Comparison of ENCODE assay signal across 14 cellular contexts in the genomic region with DNA sequence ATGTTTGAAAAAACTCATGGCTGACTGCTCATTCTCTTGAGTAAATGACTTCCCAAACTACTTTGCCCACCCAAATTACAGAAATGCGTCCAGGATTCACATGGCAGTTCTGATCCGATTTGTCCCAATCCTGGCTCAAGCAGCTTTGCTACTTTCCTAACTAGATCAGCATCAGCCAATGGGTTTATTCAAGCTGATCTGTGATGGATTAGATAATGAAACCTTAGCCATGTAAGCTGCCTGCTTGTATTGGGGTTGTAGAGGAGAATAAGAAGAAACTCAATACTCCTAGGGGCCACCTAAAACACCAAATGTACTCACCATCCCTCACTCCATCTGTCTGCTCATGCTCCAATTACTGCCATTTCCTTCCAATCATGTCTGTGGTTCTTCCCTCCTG. TPM values are rescaled to one million over a fixed set of nuclear protein-coding genes. Genes with fewer than 3 reads are reported as not detected.
DNase-seq lines count a peak whose midpoint lies in the region; ATAC-seq, FAIRE-seq and TF ChIP-seq lines count a peak whose summit lies in the region.
"Had no signal": no experiment of that assay in that cellular context is flagged by ENCODE, and none has a peak within 500 bp of the region (broad histone marks: within the 10 kb centered on the region; RNA-seq: fewer than 3 reads in every experiment).

No MANE protein-coding gene starts in this region.

- H3K4me3 Mint-ChIP-seq in chondrocyte (ENCODE audit: unreplicated experiment) (no peak overlapping the region), osteocyte (ENCODE audit: unreplicated experiment) (peak overlapping the region; percentile 2)
- H3K4me3 Mint-ChIP-seq in effector memory CD8-positive, alpha-beta T cell, result no peak overlapping the region
- H3K4me3 Mint-ChIP-seq: immature natural killer cell had no signal

- no peak overlapping the region for H3K9ac ChIP-seq in BLaER1

- H3K27me3 ChIP-seq in BLaER1, result peaks cover 6% of the 10 kb centered on the region; the same call in 1 of the 2 replicates

- no peak overlapping the region for H3K27ac ChIP-seq in BLaER1

- no peak for FAIRE-seq in GM19239 (lab: Jason Lieb, UNC)
- FAIRE-seq: RCC 7860 had no signal

- no peak for ATAC-seq in effector memory CD8-positive, alpha-beta T cell (replicated peaks)
- ATAC-seq in HG03457 (IDR thresholded peaks at IDR 0.05; ENCODE audit: unreplicated experiment) (no peak), HG03108 (IDR thresholded peaks at IDR 0.05; ENCODE audit: unreplicated experiment) (no peak)

- H4K20me1 ChIP-seq in BLaER1, result no peaks in the 10 kb centered on the region

- H3K4me1 Mint-ChIP-seq in chondrocyte (ENCODE audit: low read depth) (peaks cover 62% of the 10 kb centered on the region), osteocyte (ENCODE audit: unreplicated experiment) (peaks cover 65% of the 10 kb centered on the region)
- peaks cover 0 to 4% of the 10 kb centered on the region in 2 donors for H3K4me1 Mint-ChIP-seq in effector memory CD8-positive, alpha-beta T cell (ENCODE audit: low read depth in 2 of 2)
- H3K4me1 Mint-ChIP-seq: immature natural killer cell had no signal

- H3K36me3 Mint-ChIP-seq in chondrocyte (ENCODE audit: low read depth), result peaks cover 5% of the 10 kb centered on the region
- H3K36me3 Mint-ChIP-seq in osteocyte (ENCODE audit: unreplicated experiment), result peaks cover 7% of the 10 kb centered on the region
- no peaks in the 10 kb centered on the region for H3K36me3 Mint-ChIP-seq in effector memory CD8-positive, alpha-beta T cell (ENCODE audit: insufficient read depth)
- H3K36me3 Mint-ChIP-seq: immature natural killer cell had no signal

- no peaks in the 10 kb centered on the region for H3K9me3 Mint-ChIP-seq in chondrocyte (ENCODE audit: low read depth)
- no peaks in the 10 kb centered on the region for H3K9me3 Mint-ChIP-seq in osteocyte (ENCODE audit: unreplicated experiment)
- no peaks in the 10 kb centered on the region for H3K9me3 Mint-ChIP-seq in effector memory CD8-positive, alpha-beta T cell
- H3K9me3 Mint-ChIP-seq: immature natural killer cell had no signal

- peak overlapping the region; percentile 64 for H3K27ac Mint-ChIP-seq in chondrocyte (ENCODE audit: unreplicated experiment)
- peak overlapping the region; percentile 73 for H3K27ac Mint-ChIP-seq in osteocyte (ENCODE audit: unreplicated experiment)
- H3K27ac Mint-ChIP-seq in effector memory CD8-positive, alpha-beta T cell, result peak overlapping the region in 1 of 2 donors; percentile 29
- H3K27ac Mint-ChIP-seq: immature natural killer cell had no signal

- H3K27me3 Mint-ChIP-seq in chondrocyte (ENCODE audit: low read depth), result no peaks in the 10 kb centered on the region
- no peaks in the 10 kb centered on the region for H3K27me3 Mint-ChIP-seq in osteocyte (ENCODE audit: unreplicated experiment)
- peaks cover 23 to 29% of the 10 kb centered on the region in 2 donors for H3K27me3 Mint-ChIP-seq in effector memory CD8-positive, alpha-beta T cell

- H3K4me1 ChIP-seq in BLaER1, result peaks cover 37% of the 10 kb centered on the region

- H3K4me2 ChIP-seq in BLaER1, result peak overlapping the region; percentile 67

- no peaks in the 10 kb centered on the region for H3K36me3 ChIP-seq in BLaER1

- no peaks in the 10 kb centered on the region for H3K9me3 ChIP-seq in BLaER1

- DNase-seq in LHCN-M2 (ENCODE audit: low read depth) (peak; percentile 35), chondrocyte (ENCODE audit: low spot score) (no peak), osteocyte (ENCODE audit: extremely low spot score, unreplicated experiment) (no peak), GM19239 (ENCODE audit: insufficient read length, low spot score) (no peak)
- no peak for DNase-seq in effector memory CD8-positive, alpha-beta T cell
- DNase-seq: GDM1; immature natural killer cell; NCI-H187; stimulated activated CD4-positive, alpha-beta T cell treated with anti-CD3 and anti-CD28 coated beads, Interleukin-2, amount 100 ng/mL, for 24 hours; T1000 had no signal

- no peak overlapping the region for H3K4me3 ChIP-seq in BLaER1

- TF ChIP-seq CTCF in chondrocyte (IDR thresholded peaks at IDR 0.05), result no peak
- TF ChIP-seq CTCF in osteocyte (IDR thresholded peaks at IDR 0.05), result no peak

RNA-seq across cellular contexts. Expression of gene RBFOX2, which starts 7.0 kb away (rescaled TPM):
- total RNA-seq in LHCN-M2 (2014; rRNA removed) (97.6 and 116 TPM in 2 replicates), chondrocyte (140 to 148 TPM (median 147 TPM) in 3 replicates), osteocyte (151 and 153 TPM in 2 replicates)
- 75.9 TPM for polyA plus RNA-seq in LHCN-M2 (2012)
